8 cellular contexts compared by ENCODE assay signal in genomic region chr6:44072959-44073611, GRCh38. TPM values are rescaled to one million over a fixed set of nuclear protein-coding genes. Genes with fewer than 3 reads are reported as not detected.
DNase-seq lines count a peak whose midpoint lies in the region; ATAC-seq lines count a peak whose summit lies in the region.

No MANE protein-coding gene starts in this region.

- peaks cover 19% of the 10 kb centered on the region for H3K27me3 Mint-ChIP-seq in T-helper 17 cell

- H3K4me3 Mint-ChIP-seq in T-helper 17 cell = peak overlapping the region; percentile 93

- ATAC-seq in GM18867 (IDR thresholded peaks at IDR 0.05; ENCODE audit: unreplicated experiment) (peak; percentile 57), HG03064 (IDR thresholded peaks at IDR 0.05; ENCODE audit: low read depth, unreplicated experiment) (peak; percentile 46), T-helper 17 cell (peak; percentile 84)

- no peaks in the 10 kb centered on the region for H3K9me3 ChIP-seq in T-helper 17 cell (ENCODE audit: control insufficient read depth, low read length, poor library complexity, severe bottlenecking)

- peaks cover 13% of the 10 kb centered on the region for H3K4me1 Mint-ChIP-seq in T-helper 17 cell

- peaks cover 4% of the 10 kb centered on the region for H3K36me3 Mint-ChIP-seq in T-helper 17 cell (ENCODE audit: low read depth)

- H3K27ac Mint-ChIP-seq in T-helper 17 cell = peak overlapping the region; percentile 43

- DNase-seq in T-helper 17 cell (peak; percentile 64 to 67 (median 66)), left kidney (ENCODE audit: low read depth, low spot score) (peak; percentile 96), hypothalamus (lab: John Stamatoyannopoulos, UW) (no peak), NCI-H2227 treated with DMSO at 0.1 percent for 48 hours (lab: John Stamatoyannopoulos, UW) (no peak)
- DNase-seq in central memory CD4-positive, alpha-beta T cell = peak; percentile 73
- peak; percentile 80 for DNase-seq in stimulated activated CD4-positive, alpha-beta T cell treated with anti-CD3 and anti-CD28 coated beads, Interleukin-4, amount 100 ng/mL, for 24 hours

RNA-seq across cellular contexts. Expression of gene MRPL14, which starts 54.2 kb away (rescaled TPM):
- 10 to 100 TPM; 13.2 to 13.7 TPM for total RNA-seq in T-helper 17 cell

RNA-seq across cellular contexts. Expression of gene TMEM63B, which starts 54.3 kb away (rescaled TPM):
- 10 to 100 TPM; 25.6 to 27.1 TPM for total RNA-seq in T-helper 17 cell

Comparison
In these comparisons a context has a peak if more than half of its experiments do, and no peak if none do; other contexts are left out.
1. DNase-seq: peak in T-helper 17 cell (3 of 3), central memory CD4-positive, alpha-beta T cell (single experiment), left kidney (single experiment) and stimulated activated CD4-positive, alpha-beta T cell treated with anti-CD3 and anti-CD28 coated beads, Interleukin-4, amount 100 ng/mL, for 24 hours (single experiment); none in hypothalamus (0 of 51) and NCI-H2227 treated with DMSO at 0.1 percent for 48 hours (single experiment).
2. Peak in every context shown above with its lines, with median percentiles within 50 percentile points of each other: ATAC-seq.